8 cellular contexts compared by ENCODE assay signal in the genomic region with DNA sequence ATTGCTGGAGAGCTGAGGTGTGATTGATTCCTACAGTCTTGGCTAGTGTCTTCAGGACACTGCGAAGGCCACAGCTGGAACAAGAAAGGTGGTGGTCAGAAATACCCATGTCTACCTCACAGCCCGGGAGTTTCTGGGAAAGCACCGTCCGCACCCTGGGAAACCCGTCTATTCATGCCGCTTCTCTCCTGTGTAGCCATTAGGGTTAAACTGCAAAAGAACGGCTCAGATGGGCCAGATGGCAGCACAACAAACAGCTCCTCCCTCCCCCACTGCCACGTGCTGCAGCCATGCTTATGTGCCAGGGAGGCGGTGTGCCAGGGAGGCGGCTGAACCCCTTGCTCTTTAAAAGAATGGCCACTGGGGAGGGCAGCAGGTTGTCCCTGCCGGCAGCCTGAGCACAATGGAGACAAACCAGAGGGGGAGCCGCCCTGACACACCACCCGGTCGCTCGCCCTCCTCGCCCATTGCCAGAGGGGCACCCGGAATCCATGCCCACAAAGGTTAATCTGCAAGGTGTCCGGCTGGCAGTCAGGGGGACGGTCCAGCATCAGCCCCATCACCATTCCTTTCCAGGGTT.
DNase-seq lines count a peak whose midpoint lies in the region; ATAC-seq and TF ChIP-seq lines count a peak whose summit lies in the region.

No MANE protein-coding gene starts in this region.

- H3K36me3 Mint-ChIP-seq in activated B cell treated with CpG ODN at 0.5 μM for 24 hours (ENCODE audit: low read depth) (peaks cover 16% of the 10 kb centered on the region), nephron (ENCODE audit: low read depth) (no peaks in the 10 kb centered on the region)

- TF ChIP-seq CTCF in activated B cell treated with CpG ODN at 0.5 μM for 24 hours (IDR thresholded peaks at IDR 0.05) (no peak), nephron (IDR thresholded peaks at IDR 0.05; ENCODE audit: unreplicated experiment in 3 of 3) (no peak)

- no peaks in the 10 kb centered on the region for H3K9me3 Mint-ChIP-seq in activated B cell treated with CpG ODN at 0.5 μM for 24 hours
- H3K9me3 Mint-ChIP-seq in nephron: no peaks in the 10 kb centered on the region

- POLR2A ChIA-PET in activated B cell treated with CpG ODN at 0.5 μM for 24 hours (lab: Charles Lee): interaction anchor here (0.6 to 15.8 kb wide), 8 partner anchors 9 to 455 kb away, joined by 4 to 396 read pairs (median 12); no protein-coding TSS in a partner anchor

- CTCF ChIA-PET in activated B cell treated with CpG ODN at 0.5 μM for 24 hours (lab: Charles Lee): interaction anchor here (0.8 to 3.2 kb wide), 7 partner anchors 9 to 64 kb away, joined by 3 to 42 read pairs (median 3); no protein-coding TSS in a partner anchor

- H3K4me1 Mint-ChIP-seq in activated B cell treated with CpG ODN at 0.5 μM for 24 hours (peaks cover 95% of the 10 kb centered on the region), nephron (peaks cover 51% of the 10 kb centered on the region)

- ATAC-seq in activated B cell treated with CpG ODN at 0.5 μM for 24 hours (ENCODE audit: low read depth) (peak; percentile 28), HG03095 (IDR thresholded peaks at IDR 0.05; ENCODE audit: unreplicated experiment) (no peak)

- peak; percentile 40 for DNase-seq in DMS79 treated with DMSO at 0.1 percent for 48 hours (lab: John Stamatoyannopoulos, UW)
- peak; percentile 84 for DNase-seq in NCI-H1105 (lab: John Stamatoyannopoulos, UW)
- DNase-seq in activated B cell treated with CpG ODN at 0.5 μM for 24 hours: no peak
- DNase-seq in fibroblast of gingiva (ENCODE audit: low read depth): peak; percentile 57
- DNase-seq in HK-2 (ENCODE audit: unreplicated experiment): no peak
- DNase-seq in activated CD4-positive, CD25-positive, alpha-beta regulatory T cell (lab: John Stamatoyannopoulos, UW): no peak

- H3K27me3 Mint-ChIP-seq in activated B cell treated with CpG ODN at 0.5 μM for 24 hours (no peaks in the 10 kb centered on the region), nephron (ENCODE audit: low read depth) (peaks cover 18% of the 10 kb centered on the region)

- intact Hi-C loops in activated B cell treated with CpG ODN at 0.5 μM for 24 hours (cut with micrococcal nuclease): loop anchor here (1.0 kb wide), 1 partner anchor 11 kb away; no protein-coding TSS in a partner anchor

- H3K4me3 Mint-ChIP-seq in activated B cell treated with CpG ODN at 0.5 μM for 24 hours (peak overlapping the region; percentile 65), nephron (peak overlapping the region; percentile 34 to 73 (median 59))

- peak overlapping the region; percentile 78 for H3K27ac Mint-ChIP-seq in activated B cell treated with CpG ODN at 0.5 μM for 24 hours
- H3K27ac Mint-ChIP-seq in nephron: peak overlapping the region in 2 of 3 experiments; percentile 37 to 82

Comparison
In these comparisons a context has a peak if more than half of its experiments do, and no peak if none do; other contexts are left out.
1. DNase-seq: peak in DMS79 treated with DMSO at 0.1 percent for 48 hours (single experiment), NCI-H1105 (single experiment) and fibroblast of gingiva (single experiment); none in activated B cell treated with CpG ODN at 0.5 μM for 24 hours (single experiment), HK-2 (single experiment) and activated CD4-positive, CD25-positive, alpha-beta regulatory T cell (0 of 4).